27 cellular contexts compared by ENCODE assay signal in the genomic region with DNA sequence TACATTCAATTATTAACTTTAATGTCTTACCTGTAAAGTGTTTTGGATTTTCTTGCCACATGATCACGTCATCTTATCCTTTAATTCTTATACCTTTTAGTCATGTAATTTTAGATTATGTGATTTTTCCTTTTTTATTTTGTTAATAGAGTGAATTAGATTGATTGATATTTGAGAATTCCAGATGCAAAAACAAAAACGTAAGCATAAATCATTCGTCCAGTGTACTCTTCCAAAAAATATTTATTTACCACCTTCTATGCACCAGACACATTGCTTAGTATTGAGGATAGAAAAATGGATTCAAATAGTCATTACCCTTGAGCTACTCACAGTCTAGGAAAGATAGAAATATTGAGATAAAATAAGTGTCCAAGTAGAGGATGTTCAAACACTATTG.
"Had no signal": no experiment of that assay in that cellular context is flagged by ENCODE, and none has a peak within 500 bp of the region (broad histone marks: within the 10 kb centered on the region; RNA-seq: fewer than 3 reads in every experiment).

No MANE protein-coding gene starts in this region.

- H3K4me1 ChIP-seq: stomach, suprapubic skin, testis, thyroid gland, tibial artery, tibial nerve, transverse colon, upper lobe of left lung, upper lobe of right lung, uterus, vagina had no signal

- H3K9me3 ChIP-seq: stomach, suprapubic skin, testis, thoracic aorta, thyroid gland, tibial artery, tibial nerve, transverse colon, upper lobe of left lung, upper lobe of right lung, uterus, vagina had no signal

- H3K27ac ChIP-seq: stomach, suprapubic skin, testis, thoracic aorta, thyroid gland, tibial artery, tibial nerve, transverse colon, upper lobe of left lung, upper lobe of right lung, uterus, vagina had no signal

- DNase-seq: stimulated activated CD4-positive, alpha-beta T cell treated with anti-CD3 and anti-CD28 coated beads, Interleukin-2, amount 100 ng/mL, for 48 hours; stimulated activated CD4-positive, alpha-beta T cell treated with anti-CD3 and anti-CD28 coated beads, Interleukin-4, amount 100 ng/mL, for 1 hour; stimulated activated CD4-positive, alpha-beta T cell treated with anti-CD3 and anti-CD28 coated beads, Interleukin-4, amount 100 ng/mL, for 24 hours; stimulated activated CD4-positive, alpha-beta T cell treated with anti-CD3 and anti-CD28 coated beads, Interleukin-4, amount 100 ng/mL, for 4 hours; stimulated activated CD8-positive, alpha-beta memory T cell treated with anti-CD3 and anti-CD28 coated beads, Interleukin-4, amount 100 ng/mL, for 48 hours; stimulated activated naive B cell treated with anti-CD40 and anti-IgM and Interleukin-4, amounts not matched to agents 10 μg/mL and 1 μg/mL and 100 μg/mL, for 72 hours; stimulated activated naive CD4-positive, alpha-beta T cell; stimulated activated naive CD4-positive, alpha-beta T cell treated with Interleukin-2 at 50 U/mL for 16 hours; stimulated activated naive CD8-positive, alpha-beta T cell treated with anti-CD3 and anti-CD28 coated beads, Interleukin-15, amount 100 ng/mL, for 72 hours; stimulated activated naive CD8-positive, alpha-beta T cell treated with anti-CD3 and anti-CD28 coated beads, Interleukin-15, Interleukin-2, amounts not matched to agents 100 U/mL and 50 U/mL, for 24 hours; stomach; substantia nigra; testis; thyroid gland; tibial artery; transverse colon; trophoblast cell; upper lobe of left lung; upper lobe of right lung; uterus had no signal

- H3K27me3 ChIP-seq: stomach, suprapubic skin, testis, thyroid gland, tibial artery, tibial nerve, transverse colon, upper lobe of left lung, upper lobe of right lung, uterus, vagina had no signal

- ATAC-seq: stimulated activated effector memory CD8-positive, alpha-beta T cell treated with anti-CD3 and anti-CD28 coated beads, Interleukin-12 subunit alpha, Interleukin-12 subunit beta, amount 100 ng/mL, for 72 hours; stimulated activated memory B cell treated with anti-CD40 and anti-IgM and Interleukin-4, amounts not matched to agents 10 μg/mL and 1 μg/mL and 100 μg/mL, for 72 hours; stimulated activated naive B cell treated with anti-CD40 and anti-IgM and Interleukin-4, amounts not matched to agents 10 μg/mL and 1 μg/mL and 100 μg/mL, for 72 hours; stimulated activated naive CD8-positive, alpha-beta T cell treated with anti-CD3 and anti-CD28 coated beads, Interleukin-15, amount 100 ng/mL, for 72 hours; stimulated activated naive CD8-positive, alpha-beta T cell treated with anti-CD3 and anti-CD28 coated beads, Interleukin-15, Interleukin-2, amounts not matched to agents 100 U/mL and 50 U/mL, for 24 hours; upper lobe of right lung had no signal

- H3K4me3 ChIP-seq: stomach, suprapubic skin, testis, thoracic aorta, thyroid gland, tibial artery, tibial nerve, transverse colon, upper lobe of left lung, upper lobe of right lung, uterus, vagina had no signal

- H3K36me3 ChIP-seq: stomach, suprapubic skin, thoracic aorta, thyroid gland, tibial artery, tibial nerve, transverse colon, upper lobe of left lung, upper lobe of right lung, uterus, vagina had no signal

- FAIRE-seq: urothelium cell line had no signal
